27 cellular contexts compared by ENCODE assay signal in genomic region chr7:131911112-131911511, GRCh38.
"Had no signal": no experiment of that assay in that cellular context is flagged by ENCODE, and none has a peak within 500 bp of the region (broad histone marks: within the 10 kb centered on the region; RNA-seq: fewer than 3 reads in every experiment).

No MANE protein-coding gene starts in this region.

- H3K27ac ChIP-seq: colonic mucosa, epithelial cell of prostate, esophagus squamous epithelium, gastrocnemius medialis, heart left ventricle, hepatocyte, left lung, lower lobe of right lung had no signal

- H3K9me3 Mint-ChIP-seq: mesothelial cell of epicardium had no signal

- H3K36me3 Mint-ChIP-seq: immature natural killer cell, memory B cell, mesothelial cell of epicardium had no signal

- H3K4me2 ChIP-seq: hepatocyte had no signal

- H3K4me3 ChIP-seq: colonic mucosa, esophagus squamous epithelium, gastrocnemius medialis, heart left ventricle, hepatocyte, left lung, lower lobe of right lung, mucosa of descending colon had no signal

- H3K27me3 ChIP-seq: colonic mucosa had no signal

- H3K4me1 ChIP-seq: colonic mucosa, gastrocnemius medialis, left lung, lower lobe of right lung had no signal

- H3K79me2 ChIP-seq: hepatocyte had no signal

- H3K36me3 ChIP-seq: colonic mucosa, esophagus squamous epithelium, gastrocnemius medialis, heart left ventricle, left lung, lower lobe of right lung had no signal

- H3K27ac Mint-ChIP-seq: dendritic cell treated with granulocyte-macrophage colony-stimulating factor and Interleukin-4, amounts not matched to agents 40 ng/mL and 50 ng/mL, for 4 days; immature natural killer cell; memory B cell; mesothelial cell of epicardium had no signal

- ATAC-seq: esophagus mucosa, gastrocnemius medialis, heart left ventricle, left cardiac atrium, left lung, left ventricle myocardium superior, lower lobe of right lung, mucosa of descending colon had no signal

- H3K4me1 Mint-ChIP-seq: memory B cell, mesothelial cell of epicardium, naive B cell had no signal

- DNase-seq: cerebellar nuclear complex; colonic mucosa; cortex of kidney; effector CD4-positive, alpha-beta T cell; effector memory CD4-positive, alpha-beta T cell; erythroblast; esophagus squamous epithelium; foreskin fibroblast; foreskin melanocyte; gastrocnemius medialis; heart left ventricle; hypothalamus; immature natural killer cell; islet precursor cell; kidney; left cardiac atrium; left lung; left ventricle myocardium superior; lower lobe of right lung; mucosa of descending colon; naive B cell had no signal

- H3K4me3 Mint-ChIP-seq: dendritic cell treated with granulocyte-macrophage colony-stimulating factor and Interleukin-4, amounts not matched to agents 40 ng/mL and 50 ng/mL, for 4 days; memory B cell; mesothelial cell of epicardium; naive B cell had no signal

- H2AFZ ChIP-seq: hepatocyte had no signal

- H3K9me3 ChIP-seq: colonic mucosa, esophagus squamous epithelium, gastrocnemius medialis, heart left ventricle, left lung, lower lobe of right lung, mucosa of descending colon had no signal
